In genomic region chr1:37763791-37764741, GRCh38 we compare ENCODE assay signal across 9 cellular contexts. TPM values are rescaled to one million over a fixed set of nuclear protein-coding genes. Genes with fewer than 3 reads are reported as not detected.
DNase-seq lines count a peak whose midpoint lies in the region; ATAC-seq and TF ChIP-seq lines count a peak whose summit lies in the region.
"Had no signal": no experiment of that assay in that cellular context is flagged by ENCODE, and none has a peak within 500 bp of the region (broad histone marks: within the 10 kb centered on the region; RNA-seq: fewer than 3 reads in every experiment).

No MANE protein-coding gene starts in this region.

- peaks cover 0 to 71% (median 36%) of the 10 kb centered on the region in 45 donors for H3K27me3 ChIP-seq in dorsolateral prefrontal cortex
- peaks cover 72% of the 10 kb centered on the region for H3K27me3 ChIP-seq in neuron (ENCODE audit: insufficient read depth, low read length)
- H3K27me3 ChIP-seq in aorta (ENCODE audit: control insufficient read depth in 1 of 2, insufficient read depth in 2 of 2, low read length in 1 of 2), result peaks cover 0 to 2% of the 10 kb centered on the region in 2 donors

- no peak overlapping the region for H2AFZ ChIP-seq in neuron (ENCODE audit: low read depth, low read length)

- TF ChIP-seq CTCF in dorsolateral prefrontal cortex (IDR thresholded peaks at IDR 0.05 in 54 of 56, conservative IDR thresholded peaks at IDR 0.05 in 2 of 56; ENCODE audit: low read depth in 1 of 56, partially characterized antibody in 56 of 56), result peak in 1 of 56 donors; percentile 9

- peak; percentile 35 to 83 for DNase-seq in NCI-H526 (lab: John Stamatoyannopoulos, UW)
- DNase-seq in NCI-H526 treated with DMSO at 0.1 percent for 48 hours (lab: John Stamatoyannopoulos, UW), result no peak
- peak; percentile 33 for DNase-seq in RPMI7951 (ENCODE audit: low read depth)
- DNase-seq in dorsolateral prefrontal cortex, result peak in 6 of 10 donors; percentile 28 to 79 (median 54)
- DNase-seq in aorta, result no peak
- no peak for DNase-seq in foreskin melanocyte

- H3K36me3 ChIP-seq in neuron (ENCODE audit: insufficient read depth, low read length) (no peaks in the 10 kb centered on the region), aorta (ENCODE audit: control insufficient read depth in 1 of 2, insufficient read depth in 2 of 2, low read length in 1 of 2) (no peaks in the 10 kb centered on the region)

- 10 to 13% methylated on average over 51 of the region's 51 CpGs for WGBS in aorta, 2 donors

- no peaks in the 10 kb centered on the region for H3K9me3 ChIP-seq in neuron (ENCODE audit: low read length)
- H3K9me3 ChIP-seq in aorta (ENCODE audit: control insufficient read depth, low read length), result peaks cover 8% of the 10 kb centered on the region

- H3K4me1 ChIP-seq in neuron (ENCODE audit: insufficient read depth, low read length) (peaks cover 19% of the 10 kb centered on the region), aorta (ENCODE audit: control insufficient read depth in 1 of 2, insufficient read depth in 2 of 2, low read length in 2 of 2) (no peaks in the 10 kb centered on the region)

- H3K4me3 ChIP-seq in dorsolateral prefrontal cortex (peak overlapping the region in 57 of 59 donors; percentile 7 to 68 (median 54)), neuron (ENCODE audit: low read length) (peak overlapping the region; percentile 42), aorta (ENCODE audit: low read length in 2 of 2) (no peak overlapping the region)
- H3K4me3 ChIP-seq: SK-N-MC had no signal

- intact Hi-C loops in dorsolateral prefrontal cortex (cut with DNase I) (loop anchor here (1.0 to 10.0 kb wide), 2 partner anchors 11 to 69 kb away; partner anchors contain the start of gene CDCA8 (in 1 of the 2)), aorta (cut with DNase I) (no loop called here)

- H3K27ac ChIP-seq in dorsolateral prefrontal cortex (peak overlapping the region in 21 of 59 donors; percentile 9 to 74 (median 52)), aorta (ENCODE audit: low read depth in 1 of 2, low read length in 2 of 2) (no peak overlapping the region)
- H3K27ac ChIP-seq: SK-N-MC had no signal

- ATAC-seq in aorta (ENCODE audit: low FRiP score) (no peak), GM21737 (IDR thresholded peaks at IDR 0.05; ENCODE audit: unreplicated experiment) (no peak)

RNA-seq across cellular contexts. Expression of gene EPHA10, which starts 0.9 kb away (rescaled TPM):
- total RNA-seq in RPMI7951 (2014; rRNA removed; shearing (Covaris generic)), result not detected in 2 replicates
- total RNA-seq in dorsolateral prefrontal cortex (10 to 100 TPM; 10.7 to 38.2 (median 23.4) TPM), aorta (under 1 TPM in 1 of 2 donors, not detected in 1; 0.12 TPM)
- polyA plus RNA-seq in aorta, result under 1 TPM; 0.05 to 0.25 TPM

RNA-seq across cellular contexts. Expression of gene MANEAL, which starts 29.6 kb away (rescaled TPM):
- total RNA-seq in RPMI7951 (2014; rRNA removed; shearing (Covaris generic)), result 5.6 and 8.2 TPM in 2 replicates
- total RNA-seq in dorsolateral prefrontal cortex, result 10 to 100 TPM; 10.6 to 32.4 (median 23.2) TPM
- 1 to 10 TPM; 1.2 to 1.9 TPM for total RNA-seq in aorta
- 1 to 10 TPM in 1 of 2 donors, under 1 TPM in 1; 0.75 to 2.3 TPM for polyA plus RNA-seq in aorta

RNA-seq across cellular contexts. Expression of gene C1orf122, which starts 43.5 kb away (rescaled TPM):
- total RNA-seq in RPMI7951 (2014; rRNA removed; shearing (Covaris generic)), result 52.4 and 68.3 TPM in 2 replicates
- total RNA-seq in dorsolateral prefrontal cortex, result 100 to 1,000 TPM in 3 of 120 experiments, 10 to 100 TPM in 117; 49.0 to 111 (median 68.1) TPM
- total RNA-seq in aorta, result 10 to 100 TPM; 34.0 to 35.0 TPM
- 100 to 1,000 TPM in 1 of 2 donors, 10 to 100 TPM in 1; 75.7 to 118 TPM for polyA plus RNA-seq in aorta

RNA-seq across cellular contexts. Expression of gene YRDC, which starts 43.9 kb away (rescaled TPM):
- 23.7 and 25.7 TPM in 2 replicates for total RNA-seq in RPMI7951 (2014; rRNA removed; shearing (Covaris generic))
- 10 to 100 TPM in 67 of 120 experiments, 1 to 10 TPM in 53; 6.0 to 15.3 (median 10.2) TPM for total RNA-seq in dorsolateral prefrontal cortex
- 10 to 100 TPM; 10.2 to 12.2 TPM for total RNA-seq in aorta
- 10 to 100 TPM in 1 of 2 donors, 1 to 10 TPM in 1; 8.5 to 11.1 TPM for polyA plus RNA-seq in aorta

Comparison
In these comparisons a context has a peak if more than half of its experiments do, and no peak if none do; other contexts are left out.
1. DNase-seq: peak in NCI-H526 (2 of 2), RPMI7951 (single experiment) and dorsolateral prefrontal cortex (6 of 10); none in NCI-H526 treated with DMSO at 0.1 percent for 48 hours (single experiment), aorta (0 of 2) and foreskin melanocyte (single experiment).
2. H3K4me3 ChIP-seq: peak in dorsolateral prefrontal cortex (57 of 59) and neuron (single experiment); none in aorta (0 of 2).
3. RNA of gene EPHA10, which starts 0.9 kb away (total RNA-seq): 10.7 to 38.2 TPM in dorsolateral prefrontal cortex; 0.12 TPM in aorta and not detected in RPMI7951; every median in the first group is over 10 times any median in the second.
4. intact Hi-C loops: an anchor here in dorsolateral prefrontal cortex (1.0 to 10.0 kb wide); none called in aorta.